ENCODE assay signal across 8 cellular contexts in genomic region chr10:132397671-132398565, GRCh38. TPM values are rescaled to one million over a fixed set of nuclear protein-coding genes. Genes with fewer than 3 reads are reported as not detected.
A peak's percentile ranks its signal among the peaks of the same experiment; 100 is the strongest.
DNase-seq lines count a peak whose midpoint lies in the region; TF ChIP-seq lines count a peak whose summit lies in the region.

No MANE protein-coding gene starts in this region.

- H3K27ac Mint-ChIP-seq in endothelial cell (ENCODE audit: unreplicated experiment): peak overlapping the region; percentile 70

- H3K36me3 ChIP-seq in ACC112 (ENCODE audit: insufficient read depth, low read length): no peaks in the 10 kb centered on the region
- H3K36me3 ChIP-seq in muscle layer of colon (ENCODE audit: insufficient read depth, low read length): no peaks in the 10 kb centered on the region
- no peaks in the 10 kb centered on the region for H3K36me3 ChIP-seq in vagina

- DNase-seq in activated CD4-positive, alpha-beta T cell treated with anti-CD3 and anti-CD28 coated beads for 4 hours: peak; percentile 34 to 38
- DNase-seq in endothelial cell (ENCODE audit: low spot score) (no peak), vagina (ENCODE audit: extremely low spot score in 2 of 2) (no peak), NCI-H446 (lab: John Stamatoyannopoulos, UW) (no peak)

- peaks cover 5% of the 10 kb centered on the region for H3K79me2 ChIP-seq in ACC112 (ENCODE audit: control insufficient read depth, insufficient read depth, low read length, unreplicated experiment)

- TF ChIP-seq CTCF in endothelial cell (IDR thresholded peaks at IDR 0.05; ENCODE audit: unreplicated experiment) (no peak), vagina (IDR thresholded peaks at IDR 0.05) (no peak)

- H3K27me3 ChIP-seq in ACC112 (ENCODE audit: insufficient read depth, low read length) (no peaks in the 10 kb centered on the region), muscle layer of colon (ENCODE audit: control insufficient read depth in 1 of 2, insufficient read depth in 2 of 2, low read length in 2 of 2) (no peaks in the 10 kb centered on the region), vagina (no peaks in the 10 kb centered on the region)

- H3K9me3 ChIP-seq in muscle layer of colon (ENCODE audit: low read length) (no peaks in the 10 kb centered on the region), vagina (no peaks in the 10 kb centered on the region)

- H3K27ac ChIP-seq in ACC112 (ENCODE audit: low read depth, low read length) (peak overlapping the region; percentile 9; the same call in 1 of the 2 replicates), muscle layer of colon (ENCODE audit: low read depth, low read length) (peak overlapping the region; percentile 74), vagina (peak overlapping the region; percentile 94)

- no peaks in the 10 kb centered on the region for H3K9me3 Mint-ChIP-seq in endothelial cell (ENCODE audit: unreplicated experiment)

- H2AFZ ChIP-seq in ACC112 (ENCODE audit: low read length, unreplicated experiment): peak overlapping the region; percentile 88

- peaks cover 8% of the 10 kb centered on the region for H3K27me3 Mint-ChIP-seq in endothelial cell (ENCODE audit: unreplicated experiment)

- peaks cover 2% of the 10 kb centered on the region for H3K4me1 Mint-ChIP-seq in endothelial cell (ENCODE audit: unreplicated experiment)

- no peaks in the 10 kb centered on the region for H3K36me3 Mint-ChIP-seq in endothelial cell (ENCODE audit: low read depth, unreplicated experiment)

- intact Hi-C loops in vagina (cut with DNase I): loop anchor here (10.0 kb wide), 1 partner anchor 237 kb away; no protein-coding TSS in a partner anchor

- peak overlapping the region; percentile 57 for H3K9ac ChIP-seq in muscle layer of colon (ENCODE audit: low read length)

- H3K4me1 ChIP-seq in ACC112 (ENCODE audit: control insufficient read depth, insufficient read depth, low read length, unreplicated experiment): peaks cover 12% of the 10 kb centered on the region
- H3K4me1 ChIP-seq in muscle layer of colon (ENCODE audit: insufficient read depth, low read length): peaks cover 43% of the 10 kb centered on the region
- H3K4me1 ChIP-seq in vagina: peaks cover 68% of the 10 kb centered on the region

- peak; percentile 52; the same call in 1 of the 2 replicates for TF ChIP-seq EP300 in Ishikawa (IDR thresholded peaks at IDR 0.05; ENCODE audit: borderline replicate concordance)

- peak overlapping the region; percentile 80 for H3K4me3 ChIP-seq in ACC112 (ENCODE audit: low read depth, low read length)
- H3K4me3 ChIP-seq in muscle layer of colon (ENCODE audit: low read depth in 1 of 2, low read length in 2 of 2): peak overlapping the region; percentile 74 to 84
- H3K4me3 ChIP-seq in vagina: peak overlapping the region; percentile 77 to 80

- TF ChIP-seq RAD21 in Ishikawa (IDR thresholded peaks at IDR 0.05; ENCODE audit: low read depth): no peak

- TF ChIP-seq POLR2A in GM18526 (IDR thresholded peaks at IDR 0.05; ENCODE audit: extremely low read depth, insufficient read length) (peak; percentile 27), vagina (IDR thresholded peaks at IDR 0.05) (no peak)

- peak overlapping the region; percentile 84 for H3K4me3 Mint-ChIP-seq in endothelial cell (ENCODE audit: unreplicated experiment)

TF ChIP-seq in Ishikawa, 13 proteins besides CTCF, POLR2A, EP300 and RAD21:
- peak; percentile 38; the same call in 1 of the 2 replicates for TF ChIP-seq NFIC (IDR thresholded peaks at IDR 0.05)
- TF ChIP-seq EGR1 (IDR thresholded peaks at IDR 0.05): 0 out of 2 replicates have a peak, but pooled peaks have one; percentile 8
- no peak for TF ChIP-seq FOXM1 (IDR thresholded peaks at IDR 0.05; ENCODE audit: borderline replicate concordance, low read depth)
- TF ChIP-seq CEBPB (IDR thresholded peaks at IDR 0.05): no peak
- peak; percentile 70; the same call in 1 of the 2 replicates for TF ChIP-seq ZBTB7A (IDR thresholded peaks at IDR 0.05; ENCODE audit: low read depth)
- no peak for TF ChIP-seq TAF1 (IDR thresholded peaks at IDR 0.05; ENCODE audit: low read depth)
- TF ChIP-seq TEAD4 (IDR thresholded peaks at IDR 0.05): no peak
- peak; percentile 31 for TF ChIP-seq MAX (IDR thresholded peaks at IDR 0.05)
- TF ChIP-seq REST (IDR thresholded peaks at IDR 0.05; ENCODE audit: low read depth): no peak
- TF ChIP-seq YY1 (IDR thresholded peaks at IDR 0.05; ENCODE audit: low read depth): no peak
- TF ChIP-seq CREB1 (IDR thresholded peaks at IDR 0.05; ENCODE audit: low read depth): no peak
- peak; percentile 49 for TF ChIP-seq TCF12 (IDR thresholded peaks at IDR 0.05; ENCODE audit: low read depth)
- TF ChIP-seq USF1 (IDR thresholded peaks at IDR 0.05): peak; percentile 66

RNA-seq across cellular contexts. Expression of gene PWWP2B, which starts 0.9 kb away (rescaled TPM):
- total RNA-seq in endothelial cell (ENCODE audit: unreplicated experiment): 7.6 TPM
- 14.7 TPM for total RNA-seq in vagina

Comparison
In these comparisons a context has a peak if more than half of its experiments do, and no peak if none do; other contexts are left out.
1. H3K27ac ChIP-seq: peak in every context shown above with its lines; median percentile 94 in vagina; 74 in muscle layer of colon; 9 in ACC112.
2. DNase-seq: peak in activated CD4-positive, alpha-beta T cell treated with anti-CD3 and anti-CD28 coated beads for 4 hours (2 of 2); none in endothelial cell (single experiment), vagina (0 of 2) and NCI-H446 (0 of 2).
3. Peak in every context shown above with its lines, with median percentiles within 50 percentile points of each other: H3K4me3 ChIP-seq.